ENCODE assay signal across 27 cellular contexts in the genomic region with DNA sequence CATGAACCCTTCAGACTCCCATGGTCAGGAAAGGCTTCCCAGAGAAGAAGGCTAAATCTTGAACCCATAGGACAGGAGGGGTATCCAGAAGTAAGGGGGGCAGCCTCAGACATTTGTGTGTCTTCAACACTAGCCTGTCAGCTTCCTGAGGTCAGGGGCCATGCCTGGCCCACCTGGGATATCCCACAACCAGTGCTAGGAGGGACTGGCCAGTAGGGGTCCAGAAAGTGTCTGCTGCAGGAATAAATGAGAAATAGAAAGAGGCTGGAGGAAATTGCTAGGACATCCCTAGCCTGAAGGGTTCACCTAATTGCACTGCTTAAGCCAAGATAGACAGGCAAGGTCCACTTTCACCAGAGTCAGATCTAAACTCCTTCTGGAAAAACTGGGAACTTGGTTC.
"Had no signal": no experiment of that assay in that cellular context is flagged by ENCODE, and none has a peak within 500 bp of the region (broad histone marks: within the 10 kb centered on the region; RNA-seq: fewer than 3 reads in every experiment).

No MANE protein-coding gene starts in this region.

- H3K9me3 ChIP-seq: ascending aorta, esophagus squamous epithelium, spleen, testis, transverse colon had no signal

- H3K27me3 ChIP-seq: ascending aorta, esophagus squamous epithelium, spleen, testis, transverse colon had no signal

- ATAC-seq: activated CD4-positive, CD25-positive, alpha-beta regulatory T cell treated with anti-CD3 and anti-CD28 coated beads, Interleukin-2, amount 50 U/mL, for 24 hours; left cardiac atrium; left ventricle myocardium superior; right cardiac atrium; stimulated activated naive CD8-positive, alpha-beta T cell treated with anti-CD3 and anti-CD28 coated beads, Interleukin-15, Interleukin-2, amounts not matched to agents 100 U/mL and 50 U/mL, for 24 hours had no signal

- H3K4me1 Mint-ChIP-seq: activated naive CD4-positive, alpha-beta T cell treated with anti-CD3 and anti-CD28 coated beads, Interleukin-2, amount 10 ng/mL, durations not matched to agents 7 days and 5 days; activated naive CD8-positive, alpha-beta T cell treated with anti-CD3 and anti-CD28 coated beads, Interleukin-2, amount 10 ng/mL, durations not matched to agents 7 days and 5 days; naive B cell had no signal

- H3K36me3 ChIP-seq: ascending aorta, esophagus squamous epithelium, spleen, transverse colon had no signal

- H3K4me3 Mint-ChIP-seq: activated naive CD4-positive, alpha-beta T cell treated with anti-CD3 and anti-CD28 coated beads, Interleukin-2, amount 10 ng/mL, durations not matched to agents 7 days and 5 days; activated naive CD8-positive, alpha-beta T cell treated with anti-CD3 and anti-CD28 coated beads, Interleukin-2, amount 10 ng/mL, durations not matched to agents 7 days and 5 days; activated T-helper 1 cell treated with anti-CD3 and anti-CD28 coated beads, Interleukin-12 subunit alpha, Interleukin-12 subunit beta, Interleukin-2, Interleukin-4 antibody, amounts not matched to agents 30 ng/mL and 10 ng/mL and 1 ng/mL, durations not matched to agents 14 hours and 24 hours and 36 hours; brain; mesothelial cell of epicardium; naive B cell; neural crest cell; T-helper 1 cell treated with Interleukin-12 subunit alpha and Interleukin-12 subunit beta and Interleukin-4 antibody, amounts not matched to agents 30 μg/mL and 1 μg/mL, for 36 hours had no signal

- H3K9me3 Mint-ChIP-seq: activated naive CD4-positive, alpha-beta T cell treated with anti-CD3 and anti-CD28 coated beads, Interleukin-2, amount 10 ng/mL, durations not matched to agents 7 days and 5 days; mesothelial cell of epicardium; neural crest cell had no signal

- H3K27ac ChIP-seq: ascending aorta, esophagus squamous epithelium, spleen, testis, transverse colon, VCaP had no signal

- H3K4me1 ChIP-seq: ascending aorta, esophagus squamous epithelium, spleen, testis had no signal

- H3K27me3 Mint-ChIP-seq: activated naive CD4-positive, alpha-beta T cell treated with anti-CD3 and anti-CD28 coated beads, Interleukin-2, amount 10 ng/mL, durations not matched to agents 7 days and 5 days; activated naive CD8-positive, alpha-beta T cell treated with anti-CD3 and anti-CD28 coated beads, Interleukin-2, amount 10 ng/mL, durations not matched to agents 7 days and 5 days; brain had no signal

- H3K27ac Mint-ChIP-seq: activated naive CD4-positive, alpha-beta T cell treated with anti-CD3 and anti-CD28 coated beads, Interleukin-2, amount 10 ng/mL, durations not matched to agents 7 days and 5 days; activated naive CD8-positive, alpha-beta T cell treated with anti-CD3 and anti-CD28 coated beads, Interleukin-2, amount 10 ng/mL, durations not matched to agents 7 days and 5 days; activated T-helper 1 cell treated with anti-CD3 and anti-CD28 coated beads, Interleukin-12 subunit alpha, Interleukin-12 subunit beta, Interleukin-2, Interleukin-4 antibody, amounts not matched to agents 30 ng/mL and 10 ng/mL and 1 ng/mL, durations not matched to agents 14 hours and 24 hours and 36 hours; brain; mesothelial cell of epicardium; naive B cell had no signal

- H3K4me3 ChIP-seq: ascending aorta, esophagus squamous epithelium, spleen, testis, transverse colon had no signal

- DNase-seq: activated CD4-positive, alpha-beta T cell treated with anti-CD3 and anti-CD28 coated beads for 48 hours; activated CD4-positive, alpha-beta T cell treated with anti-CD3 and anti-CD28 coated beads, Interleukin-2, amount 50 U/mL, for 48 hours; activated CD8-positive, alpha-beta memory T cell treated with anti-CD3 and anti-CD28 coated beads for 24 hours; activated gamma-delta T cell; activated naive CD4-positive, alpha-beta T cell treated with anti-CD3 and anti-CD28 coated beads, Interleukin-2, amount 10 ng/mL, durations not matched to agents 7 days and 5 days; activated naive CD8-positive, alpha-beta T cell treated with anti-CD3 and anti-CD28 coated beads, Interleukin-2, amount 10 ng/mL, durations not matched to agents 7 days and 5 days; caudate nucleus; cortex of kidney; esophagus squamous epithelium; left cardiac atrium; left ventricle myocardium superior; naive B cell; occipital lobe; right cardiac atrium; spleen; stimulated activated naive CD8-positive, alpha-beta T cell treated with anti-CD3 and anti-CD28 coated beads, Interleukin-15, Interleukin-2, amounts not matched to agents 100 U/mL and 50 U/mL, for 24 hours; T-helper 9 cell; testis; transverse colon had no signal

- H3K36me3 Mint-ChIP-seq: activated naive CD4-positive, alpha-beta T cell treated with anti-CD3 and anti-CD28 coated beads, Interleukin-2, amount 10 ng/mL, durations not matched to agents 7 days and 5 days; brain; mesothelial cell of epicardium; naive B cell had no signal
